18 cellular contexts compared by ENCODE assay signal in the genomic region with DNA sequence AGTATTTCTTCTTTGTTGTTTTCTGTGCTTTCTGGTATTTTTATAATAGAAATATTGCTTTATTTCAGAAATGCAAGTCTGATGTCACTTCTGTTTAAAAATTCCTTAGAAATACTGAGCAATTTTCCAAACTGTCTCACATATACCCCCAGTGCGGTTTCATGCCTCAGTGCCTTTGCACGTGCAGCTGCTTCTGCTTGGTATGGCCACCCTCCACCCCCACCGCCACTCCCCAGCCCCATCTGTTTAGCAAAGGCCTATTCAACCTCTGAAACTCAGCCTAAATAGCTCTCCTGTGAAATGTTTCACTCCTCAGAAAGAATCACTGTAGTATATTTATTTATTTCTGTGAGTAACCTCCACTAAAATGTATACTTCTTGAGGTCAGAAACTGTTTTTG. TPM values are rescaled to one million over a fixed set of nuclear protein-coding genes. Genes with fewer than 3 reads are reported as not detected.
"Had no signal": no experiment of that assay in that cellular context is flagged by ENCODE, and none has a peak within 500 bp of the region (broad histone marks: within the 10 kb centered on the region; RNA-seq: fewer than 3 reads in every experiment).

No MANE protein-coding gene starts in this region.

- H3K36me3 ChIP-seq: esophagus muscularis mucosa, neutrophil, right atrium auricular region, stomach, thoracic aorta had no signal

- ATAC-seq: foreskin keratinocyte; left lobe of liver; mucosa of descending colon; naive thymus-derived CD8-positive, alpha-beta T cell had no signal

- H3K27ac ChIP-seq: esophagus muscularis mucosa, foreskin keratinocyte, neutrophil, right atrium auricular region, skin epidermis, stomach, thoracic aorta had no signal

- H3K9me3 ChIP-seq: esophagus muscularis mucosa, mucosa of descending colon, neutrophil, right atrium auricular region, stomach, thoracic aorta had no signal

- H3K4me3 ChIP-seq: dorsolateral prefrontal cortex, esophagus muscularis mucosa, mucosa of descending colon, right atrium auricular region, skin epidermis, stomach, thoracic aorta had no signal

- H3K27me3 ChIP-seq: dorsolateral prefrontal cortex, esophagus muscularis mucosa, neutrophil, right atrium auricular region, stomach had no signal

- H3K4me1 ChIP-seq: esophagus muscularis mucosa, foreskin keratinocyte, right atrium auricular region, stomach had no signal

- DNase-seq: activated CD4-positive, alpha-beta T cell treated with anti-CD3 and anti-CD28 coated beads, Interleukin-2, amount 50 U/mL, for 1 hour; activated naive CD4-positive, alpha-beta T cell treated with anti-CD3 and anti-CD28 coated beads, Interleukin-2, amount 10 ng/mL, durations not matched to agents 7 days and 5 days; dorsolateral prefrontal cortex; foreskin keratinocyte; head of caudate nucleus; mammary epithelial cell; mucosa of descending colon; naive thymus-derived CD8-positive, alpha-beta T cell; posterior cingulate gyrus; stimulated activated CD4-positive, alpha-beta T cell treated with anti-CD3 and anti-CD28 coated beads, Interleukin-4, amount 100 ng/mL, for 4 hours; stomach had no signal

RNA-seq across cellular contexts. Expression of a gene that starts 52.3 kb away (rescaled TPM):
- total RNA-seq: activated T-helper 2 cell treated with anti-CD3 and anti-CD28 coated beads, Interferon-gamma antibody, Interleukin-2, Interleukin-4, amounts not matched to agents 10 μg/mL and 5 μg/mL and 100 μg/mL, durations not matched to agents 14 hours and 24 hours and 36 hours; foreskin keratinocyte; naive thymus-derived CD8-positive, alpha-beta T cell had no signal
